8 cellular contexts compared by ENCODE assay signal in genomic region chr14:20624495-20625070, GRCh38. TPM values are rescaled to one million over a fixed set of nuclear protein-coding genes. Genes with fewer than 3 reads are reported as not detected.
DNase-seq lines count a peak whose midpoint lies in the region; ATAC-seq and TF ChIP-seq lines count a peak whose summit lies in the region.

No MANE protein-coding gene starts in this region.

- no TSS peak for BruUV-seq in PC-9 (replicated peaks; lab: Mats Ljungman, UMichigan)

- no peaks in the 10 kb centered on the region for H4K20me1 ChIP-seq in PC-9 (ENCODE audit: insufficient read depth)

- peaks cover 58% of the 10 kb centered on the region for H3K4me1 Mint-ChIP-seq in activated naive CD8-positive, alpha-beta T cell treated with anti-CD3 and anti-CD28 coated beads, Interleukin-2, amount 50 U/mL, for 24 hours

- no peaks in the 10 kb centered on the region for H3K9me3 Mint-ChIP-seq in activated naive CD8-positive, alpha-beta T cell treated with anti-CD3 and anti-CD28 coated beads, Interleukin-2, amount 50 U/mL, for 24 hours

- no peaks in the 10 kb centered on the region for H3K9me3 ChIP-seq in PC-9 (ENCODE audit: insufficient read depth, low read depth)

- H3K36me3 ChIP-seq in PC-9 (ENCODE audit: low read depth) = no peaks in the 10 kb centered on the region

- H3K4me1 ChIP-seq in PC-9 (replicated peaks; ENCODE audit: insufficient read depth) = no peaks in the 10 kb centered on the region

- H3K4me2 ChIP-seq in PC-9 = peak overlapping the region; percentile 91

- H3K4me3 Mint-ChIP-seq in activated naive CD8-positive, alpha-beta T cell treated with anti-CD3 and anti-CD28 coated beads, Interleukin-2, amount 50 U/mL, for 24 hours = peak overlapping the region; percentile 82

- H3K27me3 ChIP-seq in PC-9 (ENCODE audit: insufficient read depth, low read depth) = no peaks in the 10 kb centered on the region

- H3K27ac Mint-ChIP-seq in activated naive CD8-positive, alpha-beta T cell treated with anti-CD3 and anti-CD28 coated beads, Interleukin-2, amount 50 U/mL, for 24 hours = peak overlapping the region; percentile 98

- peak overlapping the region; percentile 46 for H3K4me3 ChIP-seq in AG10803 (ENCODE audit: low read length)
- H3K4me3 ChIP-seq in PC-9 = peak overlapping the region; percentile 67

- POLR2A ChIA-PET in PC-9 (lab: Charles Lee; ENCODE audit: unreplicated experiment) = interaction anchor here (0.6 kb wide), 1 partner anchor 10 kb away, joined by 4 read pairs; no protein-coding TSS in a partner anchor

- peaks cover 51% of the 10 kb centered on the region for H3K27me3 Mint-ChIP-seq in activated naive CD8-positive, alpha-beta T cell treated with anti-CD3 and anti-CD28 coated beads, Interleukin-2, amount 50 U/mL, for 24 hours

- peak overlapping the region; percentile 38; the same call in 1 of the 2 replicates for H3K27ac ChIP-seq in PC-9

- TF ChIP-seq CTCF in AG10803 (conservative IDR thresholded peaks at IDR 0.05; ENCODE audit: low read length) = no peak
- no peak for TF ChIP-seq CTCF in PC-9 (conservative IDR thresholded peaks at IDR 0.05)

- no peaks in the 10 kb centered on the region for H3K9me2 ChIP-seq in PC-9 (ENCODE audit: insufficient read depth)

- CTCF ChIA-PET in PC-9 (lab: Charles Lee) = no interaction called here

- peak; percentile 66 for DNase-seq in AG10803 (ENCODE audit: low read depth)
- peak; percentile 34 to 81 for DNase-seq in PC-9
- peak; percentile 53 for DNase-seq in activated naive CD8-positive, alpha-beta T cell treated with anti-CD3 and anti-CD28 coated beads, Interleukin-2, amount 50 U/mL, for 24 hours
- DNase-seq in left ventricle myocardium superior = peak; percentile 60
- DNase-seq in retina = peak; percentile 54
- DNase-seq in GDM1 (lab: John Stamatoyannopoulos, UW) = no peak

- no peaks in the 10 kb centered on the region for H3K79me2 ChIP-seq in PC-9 (ENCODE audit: low read depth)

- H3F3A ChIP-seq in PC-9 (ENCODE audit: insufficient read depth, low read depth) = peaks cover 26% of the 10 kb centered on the region

- H2AFZ ChIP-seq in PC-9 = peak overlapping the region; percentile 79

- intact Hi-C loops in PC-9 (cut with micrococcal nuclease; ENCODE audit: unreplicated experiment) = loop anchor here (1.0 to 10.0 kb wide), 3 partner anchors 11 to 350 kb away; no protein-coding TSS in a partner anchor
- intact Hi-C loops in left ventricle myocardium superior (cut with micrococcal nuclease) = no loop called here

- peaks cover 3% of the 10 kb centered on the region for H3K36me3 Mint-ChIP-seq in activated naive CD8-positive, alpha-beta T cell treated with anti-CD3 and anti-CD28 coated beads, Interleukin-2, amount 50 U/mL, for 24 hours (ENCODE audit: low read depth)

- ATAC-seq in GM21528 (IDR thresholded peaks at IDR 0.05; ENCODE audit: low FRiP score, unreplicated experiment) = peak; percentile 45
- peak; percentile 45 for ATAC-seq in activated naive CD8-positive, alpha-beta T cell treated with anti-CD3 and anti-CD28 coated beads, Interleukin-2, amount 50 U/mL, for 24 hours
- ATAC-seq in left ventricle myocardium superior = peak; percentile 63
- ATAC-seq in GM19324 (IDR thresholded peaks at IDR 0.05; ENCODE audit: low FRiP score, unreplicated experiment) = no peak

RNA-seq across cellular contexts. Expression of gene OR6S1, which starts 16.9 kb away (rescaled TPM):
- not detected in 2 replicates for total RNA-seq in PC-9 (2021)
- not detected for total RNA-seq in left ventricle myocardium superior

RNA-seq across cellular contexts. Expression of gene RNASE12, which starts 33.4 kb away (rescaled TPM):
- total RNA-seq in PC-9 (2021) (not detected in 2 replicates), left ventricle myocardium superior (not detected)

RNA-seq across cellular contexts. Expression of gene RNASE11, which starts 36.8 kb away (rescaled TPM):
- total RNA-seq in PC-9 (2021) = not detected in 2 replicates
- total RNA-seq in left ventricle myocardium superior = not detected

RNA-seq across cellular contexts. Expression of gene RNASE4, which starts 59.8 kb away (rescaled TPM):
- total RNA-seq in PC-9 (2021) (2.0 and 4.0 TPM in 2 replicates), left ventricle myocardium superior (8.1 TPM)
